10 cellular contexts compared by ENCODE assay signal in genomic region chr10:73779539-73780197, GRCh38. TPM values are rescaled to one million over a fixed set of nuclear protein-coding genes. Genes with fewer than 3 reads are reported as not detected.
DNase-seq lines count a peak whose midpoint lies in the region; ATAC-seq and TF ChIP-seq lines count a peak whose summit lies in the region.
"Had no signal": no experiment of that assay in that cellular context is flagged by ENCODE, and none has a peak within 500 bp of the region (broad histone marks: within the 10 kb centered on the region; RNA-seq: fewer than 3 reads in every experiment).

No MANE protein-coding gene starts in this region.

- H3K4me1 ChIP-seq in Caco-2: no peaks in the 10 kb centered on the region
- peaks cover 49% of the 10 kb centered on the region for H3K4me1 ChIP-seq in Karpas-422 (ENCODE audit: low read length)

- peaks cover 7% of the 10 kb centered on the region; the same call in 1 of the 2 replicates for H4K20me1 ChIP-seq in Karpas-422 (ENCODE audit: insufficient read depth, low read depth, low read length)

- peaks cover 76% of the 10 kb centered on the region for H3K79me2 ChIP-seq in Karpas-422 (ENCODE audit: low read length)

- H3K4me3 Mint-ChIP-seq in Caco-2 (ENCODE audit: unreplicated experiment): peak overlapping the region; percentile 86
- H3K4me3 Mint-ChIP-seq in activated naive CD8-positive, alpha-beta T cell treated with anti-CD3 and anti-CD28 coated beads, Interleukin-2, amount 10 ng/mL, durations not matched to agents 7 days and 5 days: peak overlapping the region; percentile 21
- peak overlapping the region; percentile 83 for H3K4me3 Mint-ChIP-seq in neural crest cell

- H3K4me1 Mint-ChIP-seq in Caco-2 (ENCODE audit: low read depth, unreplicated experiment) (peaks cover 27% of the 10 kb centered on the region), neural crest cell (peaks cover 48% of the 10 kb centered on the region)
- H3K4me1 Mint-ChIP-seq in activated naive CD8-positive, alpha-beta T cell treated with anti-CD3 and anti-CD28 coated beads, Interleukin-2, amount 10 ng/mL, durations not matched to agents 7 days and 5 days: peaks cover 42% of the 10 kb centered on the region

- CTCF ChIA-PET in Caco-2 (lab: Charles Lee): no interaction called here

- H3K27me3 Mint-ChIP-seq in Caco-2 (ENCODE audit: insufficient read depth, unreplicated experiment) (no peaks in the 10 kb centered on the region), neural crest cell (ENCODE audit: low read depth) (no peaks in the 10 kb centered on the region)
- H3K27me3 Mint-ChIP-seq in activated naive CD8-positive, alpha-beta T cell treated with anti-CD3 and anti-CD28 coated beads, Interleukin-2, amount 10 ng/mL, durations not matched to agents 7 days and 5 days: no peaks in the 10 kb centered on the region

- intact Hi-C loops in Caco-2 (cut with micrococcal nuclease; ENCODE audit: unreplicated experiment): loop anchor here (10.0 kb wide), 1 partner anchor 95 kb away; the partner anchor contains the start of gene CAMK2G
- intact Hi-C loops in posterior vena cava (cut with DNase I): no loop called here

- H3K9me3 ChIP-seq in Caco-2: no peaks in the 10 kb centered on the region
- no peaks in the 10 kb centered on the region for H3K9me3 ChIP-seq in Karpas-422 (ENCODE audit: low read length)
- H3K9me3 ChIP-seq: SJSA1 had no signal

- POLR2A ChIA-PET in Caco-2 (lab: Charles Lee): no interaction called here
- POLR2A ChIA-PET in activated naive CD8-positive, alpha-beta T cell treated with anti-CD3 and anti-CD28 coated beads, Interleukin-2, amount 10 ng/mL, durations not matched to agents 7 days and 5 days (lab: Charles Lee): interaction anchor here (0.7 to 7.3 kb wide), 2 partner anchors 7 to 28 kb away, joined by 3 to 101 read pairs; a partner anchor contains a TSS

- peak overlapping the region; percentile 2; the same call in 1 of the 2 replicates for H3K27ac ChIP-seq in Karpas-422 (ENCODE audit: low read length)
- H3K27ac ChIP-seq: SJSA1 had no signal

- H3K9me3 Mint-ChIP-seq in Caco-2 (ENCODE audit: unreplicated experiment): no peaks in the 10 kb centered on the region
- no peaks in the 10 kb centered on the region for H3K9me3 Mint-ChIP-seq in activated naive CD8-positive, alpha-beta T cell treated with anti-CD3 and anti-CD28 coated beads, Interleukin-2, amount 10 ng/mL, durations not matched to agents 7 days and 5 days
- no peaks in the 10 kb centered on the region for H3K9me3 Mint-ChIP-seq in neural crest cell

- DNase-seq in Caco-2: no peak
- DNase-seq in Karpas-422: no peak
- DNase-seq in activated naive CD8-positive, alpha-beta T cell treated with anti-CD3 and anti-CD28 coated beads, Interleukin-2, amount 10 ng/mL, durations not matched to agents 7 days and 5 days: no peak
- DNase-seq in neural crest cell (ENCODE audit: low read depth, low spot score): no peak
- no peak for DNase-seq in posterior vena cava (ENCODE audit: low spot score)
- DNase-seq in nucleus accumbens (lab: John Stamatoyannopoulos, UW): no peak
- DNase-seq: NCI-H2171 treated with DMSO at 0.1 percent for 48 hours had no signal

- no TSS peak for BruUV-seq in Caco-2 (replicated peaks; lab: Mats Ljungman, UMichigan)

- no peak for ATAC-seq in activated naive CD8-positive, alpha-beta T cell treated with anti-CD3 and anti-CD28 coated beads, Interleukin-2, amount 10 ng/mL, durations not matched to agents 7 days and 5 days (ENCODE audit: low read depth)
- ATAC-seq in HG02840 (IDR thresholded peaks at IDR 0.05; ENCODE audit: low FRiP score, unreplicated experiment): no peak
- ATAC-seq: sciatic nerve had no signal

- H3K27ac Mint-ChIP-seq in Caco-2 (ENCODE audit: unreplicated experiment): no peak overlapping the region
- peak overlapping the region; percentile 17 for H3K27ac Mint-ChIP-seq in activated naive CD8-positive, alpha-beta T cell treated with anti-CD3 and anti-CD28 coated beads, Interleukin-2, amount 10 ng/mL, durations not matched to agents 7 days and 5 days
- peak overlapping the region; percentile 43 for H3K27ac Mint-ChIP-seq in neural crest cell (ENCODE audit: unreplicated experiment)

- no peak overlapping the region for H3K4me3 ChIP-seq in Caco-2 (ENCODE audit: low read depth, low read length)
- H3K4me3 ChIP-seq in Karpas-422 (ENCODE audit: low read length): no peak overlapping the region
- H3K4me3 ChIP-seq: SJSA1 had no signal

- H3K9me2 ChIP-seq in Karpas-422 (replicated peaks; ENCODE audit: insufficient read depth, low read length): no peaks in the 10 kb centered on the region

- peaks cover 33% of the 10 kb centered on the region for H3K36me3 Mint-ChIP-seq in Caco-2 (ENCODE audit: insufficient read depth, unreplicated experiment)
- peaks cover 25% of the 10 kb centered on the region for H3K36me3 Mint-ChIP-seq in activated naive CD8-positive, alpha-beta T cell treated with anti-CD3 and anti-CD28 coated beads, Interleukin-2, amount 10 ng/mL, durations not matched to agents 7 days and 5 days
- peaks cover 5% of the 10 kb centered on the region for H3K36me3 Mint-ChIP-seq in neural crest cell (ENCODE audit: low read depth)

- no peak overlapping the region for H2AFZ ChIP-seq in Karpas-422 (ENCODE audit: low read length)

- peak overlapping the region; percentile 96 for H3K4me2 ChIP-seq in Karpas-422 (ENCODE audit: low read depth, low read length, poor library complexity, severe bottlenecking)

- peak overlapping the region; percentile 36; the same call in 1 of the 2 replicates for H3K9ac ChIP-seq in Karpas-422 (ENCODE audit: low read length)

- TF ChIP-seq CTCF in Caco-2 (IDR thresholded peaks at IDR 0.05; ENCODE audit: insufficient read depth in 1 of 2, low read depth in 1 of 2, low read length in 1 of 2, severe bottlenecking in 1 of 2, unreplicated experiment in 1 of 2) (no peak), neural crest cell (conservative IDR thresholded peaks at IDR 0.05) (no peak)

- no peaks in the 10 kb centered on the region for H3K27me3 ChIP-seq in Caco-2 (replicated peaks; ENCODE audit: control insufficient read depth, insufficient read depth, low read length)
- no peaks in the 10 kb centered on the region for H3K27me3 ChIP-seq in Karpas-422 (ENCODE audit: low read length)
- H3K27me3 ChIP-seq: SJSA1 had no signal

- H3K36me3 ChIP-seq in Caco-2 (ENCODE audit: control insufficient read depth, insufficient read depth, low read length) (peaks cover 2% of the 10 kb centered on the region; the same call in 1 of the 2 replicates), Karpas-422 (ENCODE audit: insufficient read depth, low read length) (peaks cover 31% of the 10 kb centered on the region)

RNA-seq across cellular contexts. Expression of gene CHCHD1, which starts 2.2 kb away (rescaled TPM):
- total RNA-seq in Caco-2 (2022) (42.0 and 44.1 TPM in 2 replicates), neural crest cell (34.8 and 38.9 TPM in 2 replicates), posterior vena cava (10 to 100 TPM; 15.1 to 18.8 TPM)
- total RNA-seq in Karpas-422 (2014; rRNA removed; shearing (Covaris generic); ENCODE audit: low replicate concordance): 39.0 and 57.5 TPM in 2 replicates
- 10 to 100 TPM; 23.0 to 24.8 TPM for total RNA-seq in activated naive CD8-positive, alpha-beta T cell treated with anti-CD3 and anti-CD28 coated beads, Interleukin-2, amount 10 ng/mL, durations not matched to agents 7 days and 5 days

RNA-seq across cellular contexts. Expression of gene ZSWIM8, which starts 5.7 kb away (rescaled TPM):
- total RNA-seq in Caco-2 (2022) (93.2 and 103 TPM in 2 replicates), neural crest cell (74.9 and 75.7 TPM in 2 replicates), posterior vena cava (10 to 100 TPM; 73.4 to 92.0 TPM)
- total RNA-seq in Karpas-422 (2014; rRNA removed; shearing (Covaris generic); ENCODE audit: low replicate concordance): 33.0 and 49.5 TPM in 2 replicates
- 10 to 100 TPM; 93.4 to 95.2 TPM for total RNA-seq in activated naive CD8-positive, alpha-beta T cell treated with anti-CD3 and anti-CD28 coated beads, Interleukin-2, amount 10 ng/mL, durations not matched to agents 7 days and 5 days

RNA-seq across cellular contexts. Expression of gene NDST2, which starts 31.7 kb away (rescaled TPM):
- 16.8 and 18.6 TPM in 2 replicates for total RNA-seq in Caco-2 (2022)
- 38.2 and 47.0 TPM in 2 replicates for total RNA-seq in Karpas-422 (2014; rRNA removed; shearing (Covaris generic); ENCODE audit: low replicate concordance)
- total RNA-seq in activated naive CD8-positive, alpha-beta T cell treated with anti-CD3 and anti-CD28 coated beads, Interleukin-2, amount 10 ng/mL, durations not matched to agents 7 days and 5 days: 10 to 100 TPM; 80.1 to 82.0 TPM
- total RNA-seq in neural crest cell: 27.6 and 35.7 TPM in 2 replicates
- total RNA-seq in posterior vena cava: 10 to 100 TPM; 23.4 to 24.4 TPM

RNA-seq across cellular contexts. Expression of gene SEC24C, which starts 35.5 kb away (rescaled TPM):
- total RNA-seq in Caco-2 (2022) (91.0 and 91.2 TPM in 2 replicates), neural crest cell (81.4 and 85.9 TPM in 2 replicates), posterior vena cava (10 to 100 TPM; 51.3 to 51.4 TPM)
- total RNA-seq in Karpas-422 (2014; rRNA removed; shearing (Covaris generic); ENCODE audit: low replicate concordance): 50.6 and 84.6 TPM in 2 replicates
- total RNA-seq in activated naive CD8-positive, alpha-beta T cell treated with anti-CD3 and anti-CD28 coated beads, Interleukin-2, amount 10 ng/mL, durations not matched to agents 7 days and 5 days: 10 to 100 TPM; 96.3 to 96.7 TPM

Comparison
In these comparisons a context has a peak if more than half of its experiments do, and no peak if none do; other contexts are left out.
1. H3K4me3 Mint-ChIP-seq: peak in every context shown above with its lines; median percentile 86 in Caco-2; 83 in neural crest cell; 21 in activated naive CD8-positive, alpha-beta T cell treated with anti-CD3 and anti-CD28 coated beads, Interleukin-2, amount 10 ng/mL, durations not matched to agents 7 days and 5 days.